8 cellular contexts compared by ENCODE assay signal in genomic region chr9:136326061-136326776, GRCh38. TPM values are rescaled to one million over a fixed set of nuclear protein-coding genes. Genes with fewer than 3 reads are reported as not detected.
DNase-seq lines count a peak whose midpoint lies in the region; ATAC-seq and TF ChIP-seq lines count a peak whose summit lies in the region.

No MANE protein-coding gene starts in this region.

- H3K27ac Mint-ChIP-seq in CD8-positive, alpha-beta T cell, result no peak overlapping the region
- H3K27ac Mint-ChIP-seq in osteocyte (ENCODE audit: unreplicated experiment) (peak overlapping the region; percentile 92), endothelial cell (ENCODE audit: unreplicated experiment) (no peak overlapping the region)
- no peak overlapping the region for H3K27ac Mint-ChIP-seq in CD8-positive, alpha-beta memory T cell

- H3K9me3 ChIP-seq in CD8-positive, alpha-beta T cell (ENCODE audit: low read length), result no peaks in the 10 kb centered on the region
- H3K9me3 ChIP-seq in SK-N-MC (ENCODE audit: low read depth, low read length), result no peaks in the 10 kb centered on the region
- no peaks in the 10 kb centered on the region for H3K9me3 ChIP-seq in CD8-positive, alpha-beta memory T cell (ENCODE audit: low read length)

- no peaks in the 10 kb centered on the region for H3K27me3 Mint-ChIP-seq in CD8-positive, alpha-beta T cell (ENCODE audit: low read depth)
- H3K27me3 Mint-ChIP-seq in osteocyte (ENCODE audit: unreplicated experiment) (peaks cover 16% of the 10 kb centered on the region), endothelial cell (ENCODE audit: unreplicated experiment) (peaks cover 9% of the 10 kb centered on the region)
- H3K27me3 Mint-ChIP-seq in CD8-positive, alpha-beta memory T cell, result no peaks in the 10 kb centered on the region

- H3K4me3 Mint-ChIP-seq in CD8-positive, alpha-beta T cell, result peak overlapping the region; percentile 68
- peak overlapping the region; percentile 71 for H3K4me3 Mint-ChIP-seq in osteocyte (ENCODE audit: unreplicated experiment)
- H3K4me3 Mint-ChIP-seq in endothelial cell (ENCODE audit: unreplicated experiment), result no peak overlapping the region
- peak overlapping the region in 3 of 7 donors; percentile 19 to 85 (median 64) for H3K4me3 Mint-ChIP-seq in CD8-positive, alpha-beta memory T cell

- H3K27ac ChIP-seq in CD8-positive, alpha-beta T cell (ENCODE audit: low read depth, low read length), result no peak overlapping the region
- peak overlapping the region; percentile 90 for H3K27ac ChIP-seq in SK-N-MC
- H3K27ac ChIP-seq in CD8-positive, alpha-beta memory T cell (ENCODE audit: low read depth, low read length), result no peak overlapping the region

- H3K36me3 ChIP-seq in CD8-positive, alpha-beta T cell (ENCODE audit: insufficient read depth, low read length), result no peaks in the 10 kb centered on the region
- H3K36me3 ChIP-seq in SK-N-MC (ENCODE audit: insufficient read depth, low read length), result no peaks in the 10 kb centered on the region
- no peaks in the 10 kb centered on the region for H3K36me3 ChIP-seq in CD8-positive, alpha-beta memory T cell (ENCODE audit: insufficient read depth, low read length)

- no peak overlapping the region for H3K4me3 ChIP-seq in CD8-positive, alpha-beta T cell (ENCODE audit: low read depth, low read length)
- peak overlapping the region; percentile 80 for H3K4me3 ChIP-seq in SK-N-MC
- H3K4me3 ChIP-seq in CD8-positive, alpha-beta memory T cell (ENCODE audit: low read length), result no peak overlapping the region

- H3K27me3 ChIP-seq in CD8-positive, alpha-beta T cell (ENCODE audit: insufficient read depth, low read length), result no peaks in the 10 kb centered on the region
- no peaks in the 10 kb centered on the region for H3K27me3 ChIP-seq in CD8-positive, alpha-beta memory T cell (ENCODE audit: insufficient read depth, low read length, poor library complexity, severe bottlenecking)

- ATAC-seq in CD8-positive, alpha-beta T cell, result no peak
- no peak for ATAC-seq in GM19328 (IDR thresholded peaks at IDR 0.05; ENCODE audit: unreplicated experiment)

- POLR2A ChIA-PET in CD8-positive, alpha-beta T cell (lab: Charles Lee), result no interaction called here
- POLR2A ChIA-PET in CD8-positive, alpha-beta memory T cell (lab: Charles Lee), result no interaction called here

- no peak for DNase-seq in CD8-positive, alpha-beta T cell
- DNase-seq in SK-N-MC (ENCODE audit: low read depth, low spot score) (no peak), fibroblast of peridontal ligament (ENCODE audit: extremely low read depth) (peak; percentile 96), osteocyte (ENCODE audit: extremely low spot score, unreplicated experiment) (peak; percentile 95), endothelial cell (ENCODE audit: low spot score) (no peak)
- DNase-seq in activated effector memory CD4-positive, alpha-beta T cell treated with Interleukin-2 at 50 U/mL for 16 hours, result no peak
- DNase-seq in CD8-positive, alpha-beta memory T cell, result no peak

- CTCF ChIA-PET in CD8-positive, alpha-beta T cell (lab: Charles Lee), result interaction anchor here (0.9 kb wide), 1 partner anchor 13 kb away, joined by 3 read pairs; no protein-coding TSS in a partner anchor
- CTCF ChIA-PET in CD8-positive, alpha-beta memory T cell (lab: Charles Lee), result no interaction called here

- intact Hi-C loops in CD8-positive, alpha-beta T cell (cut with DNase I, micrococcal nuclease), result no loop called here

- H3K9ac ChIP-seq in SK-N-MC (ENCODE audit: insufficient read length), result peak overlapping the region; percentile 56

- no peaks in the 10 kb centered on the region for H3K36me3 Mint-ChIP-seq in CD8-positive, alpha-beta T cell
- H3K36me3 Mint-ChIP-seq in osteocyte (ENCODE audit: unreplicated experiment), result no peaks in the 10 kb centered on the region
- H3K36me3 Mint-ChIP-seq in endothelial cell (ENCODE audit: low read depth, unreplicated experiment), result no peaks in the 10 kb centered on the region
- no peaks in the 10 kb centered on the region for H3K36me3 Mint-ChIP-seq in CD8-positive, alpha-beta memory T cell

- H3K4me1 ChIP-seq in CD8-positive, alpha-beta T cell (ENCODE audit: insufficient read depth, low read length), result peaks cover 10% of the 10 kb centered on the region
- H3K4me1 ChIP-seq in CD8-positive, alpha-beta memory T cell (ENCODE audit: insufficient read depth, low read length), result peaks cover 12% of the 10 kb centered on the region

- H3K4me1 Mint-ChIP-seq in CD8-positive, alpha-beta T cell (ENCODE audit: low read depth), result peaks cover 4% of the 10 kb centered on the region
- peaks cover 41% of the 10 kb centered on the region for H3K4me1 Mint-ChIP-seq in osteocyte (ENCODE audit: unreplicated experiment)
- peaks cover 4% of the 10 kb centered on the region for H3K4me1 Mint-ChIP-seq in endothelial cell (ENCODE audit: unreplicated experiment)
- peaks cover 0 to 4% (median 3%) of the 10 kb centered on the region in 3 donors for H3K4me1 Mint-ChIP-seq in CD8-positive, alpha-beta memory T cell

- H3K9me3 Mint-ChIP-seq in CD8-positive, alpha-beta T cell, result no peaks in the 10 kb centered on the region
- H3K9me3 Mint-ChIP-seq in osteocyte (ENCODE audit: unreplicated experiment), result no peaks in the 10 kb centered on the region
- H3K9me3 Mint-ChIP-seq in endothelial cell (ENCODE audit: unreplicated experiment), result no peaks in the 10 kb centered on the region
- no peaks in the 10 kb centered on the region for H3K9me3 Mint-ChIP-seq in CD8-positive, alpha-beta memory T cell

- TF ChIP-seq CTCF in CD8-positive, alpha-beta T cell (IDR thresholded peaks at IDR 0.05), result no peak
- TF ChIP-seq CTCF in osteocyte (IDR thresholded peaks at IDR 0.05) (no peak), endothelial cell (IDR thresholded peaks at IDR 0.05; ENCODE audit: unreplicated experiment) (no peak)

RNA-seq across cellular contexts. Expression of gene GPSM1, which starts 1.1 kb away (rescaled TPM):
- total RNA-seq in CD8-positive, alpha-beta T cell, result 1 to 10 TPM; 5.4 to 6.6 TPM
- total RNA-seq in osteocyte, result 32.5 and 37.1 TPM in 2 replicates
- total RNA-seq in endothelial cell (ENCODE audit: unreplicated experiment), result 31.7 TPM
- total RNA-seq in CD8-positive, alpha-beta memory T cell, result 1 to 10 TPM; 6.8 to 7.5 TPM
- polyA plus RNA-seq in CD8-positive, alpha-beta memory T cell, result 1.7 TPM

RNA-seq across cellular contexts. Expression of gene CCDC187, which starts 22.3 kb away (rescaled TPM):
- total RNA-seq in CD8-positive, alpha-beta T cell, result under 1 TPM; 0.03 to 0.11 TPM
- not detected in 2 replicates for total RNA-seq in osteocyte
- total RNA-seq in endothelial cell (ENCODE audit: unreplicated experiment), result 0.05 TPM
- not detected for total RNA-seq in CD8-positive, alpha-beta memory T cell
- not detected for polyA plus RNA-seq in CD8-positive, alpha-beta memory T cell

RNA-seq across cellular contexts. Expression of gene DNLZ, which starts 37.3 kb away (rescaled TPM):
- 10 to 100 TPM; 21.0 to 22.1 TPM for total RNA-seq in CD8-positive, alpha-beta T cell
- 16.6 and 17.6 TPM in 2 replicates for total RNA-seq in osteocyte
- 14.5 TPM for total RNA-seq in endothelial cell (ENCODE audit: unreplicated experiment)
- 10 to 100 TPM; 40.6 to 43.0 TPM for total RNA-seq in CD8-positive, alpha-beta memory T cell
- polyA plus RNA-seq in CD8-positive, alpha-beta memory T cell, result 65.6 TPM

RNA-seq across cellular contexts. Expression of gene CARD9, which starts 47.2 kb away (rescaled TPM):
- total RNA-seq in CD8-positive, alpha-beta T cell, result under 1 TPM; 0.14 to 0.31 TPM
- 0.89 and 0.94 TPM in 2 replicates for total RNA-seq in osteocyte
- 0.41 TPM for total RNA-seq in endothelial cell (ENCODE audit: unreplicated experiment)
- 1 to 10 TPM; 1.4 to 1.5 TPM for total RNA-seq in CD8-positive, alpha-beta memory T cell
- polyA plus RNA-seq in CD8-positive, alpha-beta memory T cell, result not detected

Comparison
In these comparisons a context has a peak if more than half of its experiments do, and no peak if none do; other contexts are left out.
1. DNase-seq: peak in fibroblast of peridontal ligament (single experiment) and osteocyte (single experiment); none in CD8-positive, alpha-beta T cell (0 of 7), SK-N-MC (single experiment), endothelial cell (single experiment), activated effector memory CD4-positive, alpha-beta T cell treated with Interleukin-2 at 50 U/mL for 16 hours (single experiment) and CD8-positive, alpha-beta memory T cell (0 of 5).